In genomic region chr17:4899341-4900230, GRCh38 we compare ENCODE assay signal across 1 cellular context.
TF ChIP-seq lines count a peak whose summit lies in the region.

C17orf107 (plus strand) TSS chr17:4899536; CDS start chr17:4899763, 227 bp downstream.

TF ChIP-seq in SK-N-SH, 30 proteins besides CTCF, POLR2A, EP300 and RAD21 (continued from another document):
- TF ChIP-seq, protein P1, sequence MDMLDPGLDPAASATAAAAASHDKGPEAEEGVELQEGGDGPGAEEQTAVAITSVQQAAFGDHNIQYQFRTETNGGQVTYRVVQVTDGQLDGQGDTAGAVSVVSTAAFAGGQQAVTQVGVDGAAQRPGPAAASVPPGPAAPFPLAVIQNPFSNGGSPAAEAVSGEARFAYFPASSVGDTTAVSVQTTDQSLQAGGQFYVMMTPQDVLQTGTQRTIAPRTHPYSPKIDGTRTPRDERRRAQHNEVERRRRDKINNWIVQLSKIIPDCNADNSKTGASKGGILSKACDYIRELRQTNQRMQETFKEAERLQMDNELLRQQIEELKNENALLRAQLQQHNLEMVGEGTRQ (IDR thresholded peaks at IDR 0.05; ENCODE audit: borderline replicate concordance, low read depth, low read length), result no peak
